ENCODE assay signal across 8 cellular contexts in the genomic region with DNA sequence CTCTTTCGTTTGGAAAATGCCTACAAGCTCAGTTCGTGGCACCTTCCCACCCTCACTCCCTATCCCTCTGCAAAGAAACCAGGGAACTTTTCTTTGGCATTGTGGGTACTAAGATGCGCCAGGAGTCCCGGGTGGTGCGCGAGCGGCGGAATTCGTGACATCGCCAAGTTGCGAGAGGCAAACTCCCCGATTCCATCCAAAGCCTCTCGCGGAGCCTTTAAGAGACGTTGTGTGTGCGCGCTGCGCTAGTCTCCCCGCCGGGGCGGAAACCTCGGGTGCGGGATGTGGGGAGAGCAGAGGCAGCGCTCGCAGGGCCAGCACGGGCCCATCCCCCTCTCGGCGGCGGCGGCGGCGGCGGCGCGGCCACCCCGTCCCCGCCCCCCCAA. TPM values are rescaled to one million over a fixed set of nuclear protein-coding genes. Genes with fewer than 3 reads are reported as not detected.
DNase-seq lines count a peak whose midpoint lies in the region; ATAC-seq and TF ChIP-seq lines count a peak whose summit lies in the region.

No MANE protein-coding gene starts in this region.

- TF ChIP-seq CTCF in esophagus squamous epithelium (IDR thresholded peaks at IDR 0.05) = no peak
- TF ChIP-seq CTCF in neural cell (IDR thresholded peaks at IDR 0.05; ENCODE audit: poor library complexity, severe bottlenecking) = no peak

- TF ChIP-seq RAD21 in neural cell (conservative IDR thresholded peaks at IDR 0.05) = no peak

- H3K36me3 ChIP-seq in esophagus squamous epithelium (peaks cover 0 to 13% (median 0%) of the 10 kb centered on the region in 3 donors), neural cell (ENCODE audit: insufficient read depth, low read length) (no peaks in the 10 kb centered on the region)

- no peak overlapping the region for H2AFZ ChIP-seq in neural cell (ENCODE audit: low read depth, low read length)

- peak overlapping the region; percentile 45 to 92 (median 72) for H3K4me3 ChIP-seq in esophagus squamous epithelium
- H3K4me3 ChIP-seq in neural cell (ENCODE audit: low read length) = peak overlapping the region; percentile 66

- peak in 1 of 4 donors; percentile 42 for TF ChIP-seq POLR2A in esophagus squamous epithelium (IDR thresholded peaks at IDR 0.05)

- no peaks in the 10 kb centered on the region for H3K9me2 ChIP-seq in neural cell (ENCODE audit: insufficient read depth, low read length)

- H3K79me2 ChIP-seq in neural cell (replicated peaks; ENCODE audit: insufficient read depth, low read length) = no peaks in the 10 kb centered on the region

- H3K27ac Mint-ChIP-seq in activated CD8-positive, alpha-beta memory T cell treated with anti-CD3 and anti-CD28 coated beads, Interleukin-2, amount 10 ng/mL, durations not matched to agents 7 days and 5 days = peak overlapping the region; percentile 24
- H3K27ac Mint-ChIP-seq in T-helper 1 cell treated with Interleukin-12 subunit alpha and Interleukin-12 subunit beta and Interleukin-4 antibody, amounts not matched to agents 30 μg/mL and 1 μg/mL, for 36 hours = peak overlapping the region; percentile 73

- TF ChIP-seq EP300 in neural cell (conservative IDR thresholded peaks at IDR 0.05; ENCODE audit: poor library complexity, severe bottlenecking) = no peak

- DNase-seq in activated CD8-positive, alpha-beta memory T cell treated with anti-CD3 and anti-CD28 coated beads, Interleukin-2, amount 10 ng/mL, durations not matched to agents 7 days and 5 days = peak; percentile 45
- no peak for DNase-seq in activated CD8-positive, alpha-beta memory T cell treated with anti-CD3 and anti-CD28 coated beads for 24 hours
- DNase-seq in esophagus squamous epithelium (lab: John Stamatoyannopoulos, UW) (no peak), HPDE6-E6E7 (ENCODE audit: extremely low spot score) (no peak)

- H4K20me1 ChIP-seq in neural cell (ENCODE audit: insufficient read depth) = no peaks in the 10 kb centered on the region

- no peaks in the 10 kb centered on the region for H3K9me3 Mint-ChIP-seq in activated CD8-positive, alpha-beta memory T cell treated with anti-CD3 and anti-CD28 coated beads, Interleukin-2, amount 10 ng/mL, durations not matched to agents 7 days and 5 days (ENCODE audit: low read depth)
- H3K9me3 Mint-ChIP-seq in T-helper 1 cell treated with Interleukin-12 subunit alpha and Interleukin-12 subunit beta and Interleukin-4 antibody, amounts not matched to agents 30 μg/mL and 1 μg/mL, for 36 hours = no peaks in the 10 kb centered on the region

- intact Hi-C loops in esophagus squamous epithelium (cut with DNase I) = no loop called here

- H3K4me3 Mint-ChIP-seq in activated CD8-positive, alpha-beta memory T cell treated with anti-CD3 and anti-CD28 coated beads, Interleukin-2, amount 10 ng/mL, durations not matched to agents 7 days and 5 days = no peak overlapping the region
- H3K4me3 Mint-ChIP-seq in T-helper 1 cell treated with Interleukin-12 subunit alpha and Interleukin-12 subunit beta and Interleukin-4 antibody, amounts not matched to agents 30 μg/mL and 1 μg/mL, for 36 hours = peak overlapping the region; percentile 64

- no peaks in the 10 kb centered on the region for H3K9me3 ChIP-seq in esophagus squamous epithelium
- no peaks in the 10 kb centered on the region for H3K9me3 ChIP-seq in neural cell (ENCODE audit: low read length)

- WGBS in esophagus squamous epithelium, 2 donors = 0 to 13% methylated on average over 2 to 13 of the region's 37 CpGs

- H3K27me3 ChIP-seq in esophagus squamous epithelium = peaks cover 0 to 78% (median 3%) of the 10 kb centered on the region in 4 donors
- H3K27me3 ChIP-seq in neural cell (ENCODE audit: insufficient read depth, low read depth, low read length) = peaks cover 93% of the 10 kb centered on the region

- H3F3A ChIP-seq in neural cell (ENCODE audit: insufficient read depth, low read length, poor library complexity, severe bottlenecking) = peaks cover 2% of the 10 kb centered on the region

- peaks cover 0 to 66% (median 6%) of the 10 kb centered on the region in 3 donors for H3K4me1 ChIP-seq in esophagus squamous epithelium

- H3K27ac ChIP-seq in esophagus squamous epithelium (peak overlapping the region; percentile 62 to 94 (median 94)), neural cell (ENCODE audit: low read length) (no peak overlapping the region)

- peaks cover 9% of the 10 kb centered on the region for H3K4me1 Mint-ChIP-seq in activated CD8-positive, alpha-beta memory T cell treated with anti-CD3 and anti-CD28 coated beads, Interleukin-2, amount 10 ng/mL, durations not matched to agents 7 days and 5 days
- peaks cover 3% of the 10 kb centered on the region for H3K4me1 Mint-ChIP-seq in T-helper 1 cell treated with Interleukin-12 subunit alpha and Interleukin-12 subunit beta and Interleukin-4 antibody, amounts not matched to agents 30 μg/mL and 1 μg/mL, for 36 hours (ENCODE audit: low read depth)

- peak overlapping the region; percentile 85 for H3K4me2 ChIP-seq in neural cell (ENCODE audit: low read length)

- CTCF ChIA-PET in activated CD8-positive, alpha-beta memory T cell treated with anti-CD3 and anti-CD28 coated beads, Interleukin-2, amount 10 ng/mL, durations not matched to agents 7 days and 5 days (lab: Charles Lee) = no interaction called here

- peaks cover 5% of the 10 kb centered on the region for H3K36me3 Mint-ChIP-seq in activated CD8-positive, alpha-beta memory T cell treated with anti-CD3 and anti-CD28 coated beads, Interleukin-2, amount 10 ng/mL, durations not matched to agents 7 days and 5 days
- peaks cover 6% of the 10 kb centered on the region for H3K36me3 Mint-ChIP-seq in T-helper 1 cell treated with Interleukin-12 subunit alpha and Interleukin-12 subunit beta and Interleukin-4 antibody, amounts not matched to agents 30 μg/mL and 1 μg/mL, for 36 hours (ENCODE audit: low read depth)

- ATAC-seq in activated CD8-positive, alpha-beta memory T cell treated with anti-CD3 and anti-CD28 coated beads, Interleukin-2, amount 10 ng/mL, durations not matched to agents 7 days and 5 days = peak; percentile 50
- ATAC-seq in HG03159 (IDR thresholded peaks at IDR 0.05; ENCODE audit: unreplicated experiment) = peak; percentile 19
- ATAC-seq in GM18511 (IDR thresholded peaks at IDR 0.05; ENCODE audit: unreplicated experiment) = no peak

- H3K9ac ChIP-seq in neural cell (ENCODE audit: low read length) = no peak overlapping the region

- peaks cover 85% of the 10 kb centered on the region for H3K27me3 Mint-ChIP-seq in activated CD8-positive, alpha-beta memory T cell treated with anti-CD3 and anti-CD28 coated beads, Interleukin-2, amount 10 ng/mL, durations not matched to agents 7 days and 5 days
- peaks cover 89% of the 10 kb centered on the region for H3K27me3 Mint-ChIP-seq in T-helper 1 cell treated with Interleukin-12 subunit alpha and Interleukin-12 subunit beta and Interleukin-4 antibody, amounts not matched to agents 30 μg/mL and 1 μg/mL, for 36 hours (ENCODE audit: low read depth)

TF ChIP-seq in neural cell, 6 proteins besides CTCF, POLR2A, EP300 and RAD21:
- TF ChIP-seq POLR2AphosphoS5 (IDR thresholded peaks at IDR 0.05) = no peak
- no peak for TF ChIP-seq TAF1 (IDR thresholded peaks at IDR 0.05; ENCODE audit: low read depth)
- TF ChIP-seq, protein P1, sequence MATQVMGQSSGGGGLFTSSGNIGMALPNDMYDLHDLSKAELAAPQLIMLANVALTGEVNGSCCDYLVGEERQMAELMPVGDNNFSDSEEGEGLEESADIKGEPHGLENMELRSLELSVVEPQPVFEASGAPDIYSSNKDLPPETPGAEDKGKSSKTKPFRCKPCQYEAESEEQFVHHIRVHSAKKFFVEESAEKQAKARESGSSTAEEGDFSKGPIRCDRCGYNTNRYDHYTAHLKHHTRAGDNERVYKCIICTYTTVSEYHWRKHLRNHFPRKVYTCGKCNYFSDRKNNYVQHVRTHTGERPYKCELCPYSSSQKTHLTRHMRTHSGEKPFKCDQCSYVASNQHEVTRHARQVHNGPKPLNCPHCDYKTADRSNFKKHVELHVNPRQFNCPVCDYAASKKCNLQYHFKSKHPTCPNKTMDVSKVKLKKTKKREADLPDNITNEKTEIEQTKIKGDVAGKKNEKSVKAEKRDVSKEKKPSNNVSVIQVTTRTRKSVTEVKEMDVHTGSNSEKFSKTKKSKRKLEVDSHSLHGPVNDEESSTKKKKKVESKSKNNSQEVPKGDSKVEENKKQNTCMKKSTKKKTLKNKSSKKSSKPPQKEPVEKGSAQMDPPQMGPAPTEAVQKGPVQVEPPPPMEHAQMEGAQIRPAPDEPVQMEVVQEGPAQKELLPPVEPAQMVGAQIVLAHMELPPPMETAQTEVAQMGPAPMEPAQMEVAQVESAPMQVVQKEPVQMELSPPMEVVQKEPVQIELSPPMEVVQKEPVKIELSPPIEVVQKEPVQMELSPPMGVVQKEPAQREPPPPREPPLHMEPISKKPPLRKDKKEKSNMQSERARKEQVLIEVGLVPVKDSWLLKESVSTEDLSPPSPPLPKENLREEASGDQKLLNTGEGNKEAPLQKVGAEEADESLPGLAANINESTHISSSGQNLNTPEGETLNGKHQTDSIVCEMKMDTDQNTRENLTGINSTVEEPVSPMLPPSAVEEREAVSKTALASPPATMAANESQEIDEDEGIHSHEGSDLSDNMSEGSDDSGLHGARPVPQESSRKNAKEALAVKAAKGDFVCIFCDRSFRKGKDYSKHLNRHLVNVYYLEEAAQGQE (IDR thresholded peaks at IDR 0.05; ENCODE audit: borderline replicate concordance) = no peak
- no peak for TF ChIP-seq SMC3 (conservative IDR thresholded peaks at IDR 0.05; ENCODE audit: poor library complexity)
- no peak for TF ChIP-seq EZH2 (IDR thresholded peaks at IDR 0.05; ENCODE audit: borderline replicate concordance, insufficient read depth, low read length, poor library complexity, severe bottlenecking)
- TF ChIP-seq MXI1 (conservative IDR thresholded peaks at IDR 0.05; ENCODE audit: poor library complexity, severe bottlenecking) = no peak

RNA-seq across cellular contexts. Expression of a gene that starts 0.4 kb away (rescaled TPM):
- total RNA-seq in activated CD8-positive, alpha-beta memory T cell treated with anti-CD3 and anti-CD28 coated beads, Interleukin-2, amount 10 ng/mL, durations not matched to agents 7 days and 5 days = not detected
- 10 to 100 TPM in 1 of 4 donors, 1 to 10 TPM in 3; 3.7 to 15.6 (median 6.4) TPM for total RNA-seq in esophagus squamous epithelium
- polyA plus RNA-seq in neural cell = 0.07 TPM in 1 of 2 replicates, not detected in the other
- not detected in 2 replicates for polyA minus RNA-seq in neural cell

Comparison
In these comparisons a context has a peak if more than half of its experiments do, and no peak if none do; other contexts are left out.
1. RNA of a gene that starts 0.4 kb away (total RNA-seq): 3.7 to 15.6 TPM in esophagus squamous epithelium; not detected in activated CD8-positive, alpha-beta memory T cell treated with anti-CD3 and anti-CD28 coated beads, Interleukin-2, amount 10 ng/mL, durations not matched to agents 7 days and 5 days; every median in the first group is over 4 times any median in the second.